In the genomic region with DNA sequence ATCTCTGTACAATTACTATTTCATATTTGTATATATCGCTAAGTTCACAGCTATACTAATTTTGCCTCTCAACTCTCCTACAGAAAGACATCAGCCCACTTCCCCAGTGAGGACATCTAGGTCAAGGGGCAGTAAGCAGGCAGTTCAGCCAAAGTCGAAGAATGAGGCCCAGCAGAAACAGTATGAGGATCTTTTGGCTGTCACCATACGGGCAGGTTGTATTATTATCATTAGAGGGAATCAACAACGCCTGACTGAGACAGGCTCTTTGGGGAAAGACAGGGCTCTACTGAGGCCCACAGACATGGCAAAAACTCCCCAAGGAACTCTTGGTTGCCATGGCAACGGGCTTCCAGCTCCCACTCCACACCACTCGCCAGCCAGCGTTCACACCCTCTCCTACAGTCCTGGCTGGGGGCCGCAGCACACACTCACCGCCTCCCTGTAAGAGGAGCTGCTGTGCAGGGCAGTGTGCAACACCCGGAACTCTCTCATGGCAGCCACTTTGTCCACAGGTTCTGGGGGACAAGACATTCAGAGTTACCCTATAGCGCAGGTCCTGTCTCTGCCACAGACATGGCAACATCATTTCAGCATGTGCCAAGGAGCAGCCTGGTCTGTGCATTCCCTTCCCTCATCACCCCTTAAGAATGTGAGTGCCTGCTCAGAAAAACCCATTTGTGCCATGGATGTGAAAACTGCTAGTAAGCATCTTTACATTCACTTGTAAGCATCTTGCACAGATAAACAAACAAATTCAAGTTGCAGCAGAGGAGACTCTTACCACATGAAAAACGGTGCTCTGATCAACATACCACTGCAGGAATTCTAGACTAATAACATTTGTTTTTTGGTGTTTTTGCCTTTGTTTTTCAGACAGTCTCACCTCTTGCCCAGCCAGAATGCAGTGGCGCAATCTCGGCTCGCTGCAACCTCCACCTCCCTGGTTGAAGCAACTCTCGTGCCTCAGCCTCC, we compare ENCODE assay signal across 25 cellular contexts. TPM values are rescaled to one million over a fixed set of nuclear protein-coding genes. Genes with fewer than 3 reads are reported as not detected.
DNase-seq lines count a peak whose midpoint lies in the region; ATAC-seq, FAIRE-seq and TF ChIP-seq lines count a peak whose summit lies in the region.
"Had no signal": no experiment of that assay in that cellular context is flagged by ENCODE, and none has a peak within 500 bp of the region (broad histone marks: within the 10 kb centered on the region; RNA-seq: fewer than 3 reads in every experiment).

No MANE protein-coding gene starts in this region.

- peaks cover 69% of the 10 kb centered on the region for H3K36me3 Mint-ChIP-seq in nephron (ENCODE audit: low read depth)

- H3K23ac ChIP-seq in H1 (ENCODE audit: insufficient read length) = no peak overlapping the region

- H3K4ac ChIP-seq in H1 (replicated peaks; ENCODE audit: insufficient read length, low read depth, low read length) = no peak overlapping the region

- H3K14ac ChIP-seq in H1 (ENCODE audit: insufficient read length) = no peak overlapping the region

- peaks cover 0 to 2% of the 10 kb centered on the region in 2 experiments for H4K20me1 ChIP-seq in H1 (replicated peaks in 1 of 2; ENCODE audit: control insufficient read depth in 1 of 2, insufficient read depth in 2 of 2, low read length in 2 of 2)

- H3K27ac ChIP-seq in H1 (ENCODE audit: low read depth, low read length) = no peak overlapping the region
- H3K27ac ChIP-seq in esophagus squamous epithelium = no peak overlapping the region
- H3K27ac ChIP-seq: breast epithelium, colonic mucosa, prostate gland, SJSA1 had no signal

- no peak overlapping the region for H4K8ac ChIP-seq in H1 (ENCODE audit: extremely low read depth, insufficient read depth, low read length)

- H3K4me1 Mint-ChIP-seq in nephron = peaks cover 23% of the 10 kb centered on the region

- no peak overlapping the region for H4K5ac ChIP-seq in H1 (ENCODE audit: insufficient read length, low read depth, low read length)

- no peak overlapping the region for H3K4me3 ChIP-seq in H1 (ENCODE audit: extremely low read depth in 1 of 4, insufficient read depth in 2 of 4, low read depth in 3 of 4, low read length in 4 of 4)
- no peak overlapping the region for H3K4me3 ChIP-seq in esophagus squamous epithelium
- H3K4me3 ChIP-seq: breast epithelium, colonic mucosa, prostate gland, SJSA1 had no signal

- no peak overlapping the region for H2BK12ac ChIP-seq in H1 (ENCODE audit: low read depth, low read length)

- H2BK20ac ChIP-seq in H1 (ENCODE audit: low read length) = no peak overlapping the region

- TF ChIP-seq POLR2A in H1 (IDR thresholded peaks at IDR 0.05; ENCODE audit: control extremely low read depth in 1 of 2, low read depth in 2 of 2, low read length in 2 of 2) (no peak), esophagus squamous epithelium (IDR thresholded peaks at IDR 0.05) (no peak)

- peak overlapping the region; percentile 2 to 67 (median 58) for H3K27ac Mint-ChIP-seq in nephron
- H3K27ac Mint-ChIP-seq: activated CD4-positive, alpha-beta memory T cell treated with anti-CD3 and anti-CD28 coated beads, Interleukin-2, amount 10 ng/mL, durations not matched to agents 7 days and 5 days; H9; T-cell; type B pancreatic cell had no signal

- H3K79me2 ChIP-seq in H1 (ENCODE audit: control insufficient read depth in 1 of 2, insufficient read depth in 2 of 2, low read length in 2 of 2) = no peaks in the 10 kb centered on the region

- H3K36me3 ChIP-seq in H1 (ENCODE audit: control insufficient read depth in 2 of 4, insufficient read depth in 4 of 4, low read length in 3 of 4) (peaks cover 9 to 39% (median 20%) of the 10 kb centered on the region in 4 experiments), esophagus squamous epithelium (peaks cover 18 to 99% (median 45%) of the 10 kb centered on the region in 3 donors)

- peak; percentile 30 for ATAC-seq in left cardiac atrium
- ATAC-seq: T-cell had no signal

- H3K9ac ChIP-seq in H1 (replicated peaks in 1 of 4; ENCODE audit: extremely low read depth in 1 of 4, low read depth in 3 of 4, low read length in 3 of 4) = no peak overlapping the region

- no peak overlapping the region for H4K91ac ChIP-seq in H1 (replicated peaks; ENCODE audit: insufficient read length, low read length)

- POLR2A ChIA-PET in H1 (lab: Charles Lee; ENCODE audit: partially characterized antibody) = interaction anchor here (0.6 to 0.9 kb wide), 3 partner anchors 47 to 139 kb away, joined by 3 read pairs; no protein-coding TSS in a partner anchor

- H3K18ac ChIP-seq in H1 (ENCODE audit: extremely low read depth, low read length) = no peak overlapping the region

- no peak overlapping the region for H3K56ac ChIP-seq in H1 (replicated peaks; ENCODE audit: insufficient read length, low read depth, low read length)

- H2AFZ ChIP-seq in H1 (ENCODE audit: low read length) = no peak overlapping the region

- FAIRE-seq in H1 (lab: Jason Lieb, UNC) (no peak), HTR-8/SVneo (lab: Jason Lieb, UNC) (no peak)

- H3K4me2 ChIP-seq in H1 (ENCODE audit: insufficient read depth in 1 of 2, low read depth in 2 of 2, low read length in 2 of 2) = no peak overlapping the region

- no peak for TF ChIP-seq EP300 in H1 (IDR thresholded peaks at IDR 0.05; ENCODE audit: borderline replicate concordance in 1 of 2, low read depth in 2 of 2, low read length in 2 of 2)

- H3K9me3 ChIP-seq in H1 (ENCODE audit: insufficient read depth in 2 of 2, low read depth in 1 of 2, low read length in 1 of 2) = no peaks in the 10 kb centered on the region
- H3K9me3 ChIP-seq in esophagus squamous epithelium = no peaks in the 10 kb centered on the region
- H3K9me3 ChIP-seq: breast epithelium, colonic mucosa, prostate gland, SJSA1 had no signal

- H3K27me3 ChIP-seq in H1 (replicated peaks in 1 of 4; ENCODE audit: control insufficient read depth in 3 of 4, extremely low read depth in 1 of 4, insufficient read depth in 3 of 4, low read length in 3 of 4) (no peaks in the 10 kb centered on the region), esophagus squamous epithelium (no peaks in the 10 kb centered on the region)
- H3K27me3 ChIP-seq: breast epithelium, colonic mucosa, SJSA1 had no signal

- TF ChIP-seq CTCF in H1 (IDR thresholded peaks at IDR 0.05; ENCODE audit: control extremely low read depth in 1 of 3, insufficient read depth in 1 of 3, low read depth in 1 of 3, low read length in 3 of 3) (no peak), nephron (IDR thresholded peaks at IDR 0.05; ENCODE audit: unreplicated experiment in 3 of 3) (no peak), esophagus squamous epithelium (IDR thresholded peaks at IDR 0.05) (no peak)

- no peaks in the 10 kb centered on the region for H3K23me2 ChIP-seq in H1 (ENCODE audit: low read depth, low read length)

- H3K4me1 ChIP-seq in H1 (replicated peaks in 1 of 4; ENCODE audit: control insufficient read depth in 3 of 4, insufficient read depth in 4 of 4, low read length in 3 of 4) (no peaks in the 10 kb centered on the region; a peak in 1 of 7 replicates), esophagus squamous epithelium (no peaks in the 10 kb centered on the region)
- H3K4me1 ChIP-seq: breast epithelium, colonic mucosa, prostate gland, SJSA1 had no signal

- no peaks in the 10 kb centered on the region for H3K27me3 Mint-ChIP-seq in nephron (ENCODE audit: low read depth)
- H3K27me3 Mint-ChIP-seq: activated CD4-positive, alpha-beta memory T cell treated with anti-CD3 and anti-CD28 coated beads, Interleukin-2, amount 10 ng/mL, durations not matched to agents 7 days and 5 days; CD8-positive, alpha-beta memory T cell; T-cell; type B pancreatic cell had no signal

- in situ Hi-C loops in KBM-7 (cut with MboI; ENCODE audit: low pct_unique_long_range_greater_than_20kb, low sequenced_read_pairs) = no loop called here

- intact Hi-C loops in left cardiac atrium (cut with DNase I) (no loop called here), cardiac septum (cut with DNase I) (no loop called here), esophagus squamous epithelium (cut with DNase I) (no loop called here)

- H2BK120ac ChIP-seq in H1 (replicated peaks; ENCODE audit: low read depth, low read length) = no peak overlapping the region

- TF ChIP-seq RAD21 in H1 (IDR thresholded peaks at IDR 0.05 in 1 of 2, conservative IDR thresholded peaks at IDR 0.05 in 1 of 2; ENCODE audit: low read depth in 2 of 2, low read length in 2 of 2) = no peak

- H2BK5ac ChIP-seq in H1 (ENCODE audit: low read depth, low read length) = no peak overlapping the region; the same call in 1 of the 2 replicates

- 0 out of 2 replicates have a peak overlapping the region, but pooled peaks have one; percentile 23 for H2BK15ac ChIP-seq in H1 (ENCODE audit: low read length)

- H3K9me3 Mint-ChIP-seq in nephron = no peaks in the 10 kb centered on the region
- H3K9me3 Mint-ChIP-seq: activated CD4-positive, alpha-beta memory T cell treated with anti-CD3 and anti-CD28 coated beads, Interleukin-2, amount 10 ng/mL, durations not matched to agents 7 days and 5 days; CD8-positive, alpha-beta memory T cell; H9; T-cell; type B pancreatic cell had no signal

- H3K79me1 ChIP-seq in H1 (ENCODE audit: low read depth, low read length) = no peaks in the 10 kb centered on the region; the same call in 1 of the 2 replicates

- 90% methylated on average over 15 of the region's 16 CpGs; no CpG with 5 or more reads in 1 of the 2 experiments for WGBS in H1 (ENCODE audit: extremely low coverage in 1 of 2, insufficient coverage in 1 of 2, insufficient read length in 1 of 2, insufficient replicate concordance in 2 of 2, low coverage in 1 of 2, low lambda C conversion rate in 2 of 2, missing lambda C conversion rate in 1 of 2), 2 experiments
- 88% methylated on average over 15 to 16 of the region's 16 CpGs for WGBS in esophagus squamous epithelium, 2 donors

- H2AK5ac ChIP-seq in H1 (ENCODE audit: low read depth, low read length) = no peak overlapping the region

- CTCF ChIA-PET in H1 (lab: Charles Lee; ENCODE audit: partially characterized antibody) = interaction anchor here (1.0 to 41.3 kb wide), 5 partner anchors 10 to 115 kb away, joined by 3 to 1311 read pairs (median 18); a partner anchor contains a TSS

- no peak overlapping the region for H3K4me3 Mint-ChIP-seq in nephron
- H3K4me3 Mint-ChIP-seq: activated CD4-positive, alpha-beta memory T cell treated with anti-CD3 and anti-CD28 coated beads, Interleukin-2, amount 10 ng/mL, durations not matched to agents 7 days and 5 days; CD8-positive, alpha-beta memory T cell; H9; T-cell; type B pancreatic cell had no signal

- no peak for DNase-seq in left cardiac atrium
- no peak for DNase-seq in cardiac septum (ENCODE audit: low spot score)
- no peak for DNase-seq in H1 (ENCODE audit: low read depth in 1 of 2, low spot score in 2 of 2)
- DNase-seq in HTR-8/SVneo (ENCODE audit: insufficient read length, low spot score) = no peak
- no peak for DNase-seq in esophagus squamous epithelium (lab: John Stamatoyannopoulos, UW)
- no peak for DNase-seq in KBM-7
- DNase-seq in GM19240 (ENCODE audit: insufficient read length, low spot score) = no peak
- DNase-seq: activated CD4-positive, alpha-beta memory T cell treated with anti-CD3 and anti-CD28 coated beads, Interleukin-2, amount 10 ng/mL, durations not matched to agents 7 days and 5 days; activated CD4-positive, CD25-positive, alpha-beta regulatory T cell; activated gamma-delta T cell; CD8-positive, alpha-beta memory T cell; colonic mucosa; GDM1; H9; KG1; MM.1S; NCI-H1417 treated with DMSO at 0.1 percent for 48 hours; NCI-H2171; NCI-H526; T-cell had no signal

RNA-seq across cellular contexts. Expression of a gene that starts 8.8 kb away (rescaled TPM):
- 10 to 100 TPM; 39.0 to 43.5 TPM for total RNA-seq in left cardiac atrium
- total RNA-seq in cardiac septum = 48.3 TPM
- 71.5 and 76.7 TPM in 2 replicates for total RNA-seq in H1 (2021; fragmentation: NEBNext Ultra II Directional; extraction: Animal tissue kit (Norgen Biotek cat#: 25700))
- polyA plus RNA-seq in H1 (2011; rRNA removed) = 183 and 186 TPM in 2 replicates
- 101 TPM for polyA plus RNA-seq in H1 (2011; cell fraction: cytosol; rRNA removed)
- 85.9 TPM for polyA plus RNA-seq in H1 (2011; cell fraction: nucleus; rRNA removed)
- 56.4 to 78.9 TPM (median 73.2 TPM) in 4 replicates for polyA plus RNA-seq in H1 (2012, experiment 1 of 2)
- 143 TPM for polyA plus RNA-seq in H1 (2012, experiment 2 of 2)
- 41.2 TPM for polyA plus RNA-seq in H1 (2013, experiment 1 of 2)
- polyA plus RNA-seq in H1 (2013, experiment 2 of 2) = 42.3 TPM
- polyA minus RNA-seq in H1 (2011; rRNA and poly(A)+ RNA removed) = 83.6 and 88.4 TPM in 2 replicates
- polyA minus RNA-seq in H1 (2011; cell fraction: cytosol; rRNA and poly(A)+ RNA removed) = 31.5 TPM
- 27.7 TPM for polyA minus RNA-seq in H1 (2011; cell fraction: nucleus; rRNA and poly(A)+ RNA removed)
- total RNA-seq in esophagus squamous epithelium = 10 to 100 TPM; 31.2 to 44.0 (median 35.2) TPM

RNA-seq across cellular contexts. Expression of a gene that starts 18.4 kb away (rescaled TPM):
- total RNA-seq in left cardiac atrium = 1 to 10 TPM; 1.8 to 1.9 TPM
- 1.5 TPM for total RNA-seq in cardiac septum
- total RNA-seq in H1 (2021; fragmentation: NEBNext Ultra II Directional; extraction: Animal tissue kit (Norgen Biotek cat#: 25700)) = 14.6 and 15.0 TPM in 2 replicates
- 10.7 and 13.4 TPM in 2 replicates for polyA plus RNA-seq in H1 (2011; rRNA removed)
- 10.9 TPM for polyA plus RNA-seq in H1 (2011; cell fraction: cytosol; rRNA removed)
- polyA plus RNA-seq in H1 (2011; cell fraction: nucleus; rRNA removed) = 19.2 TPM
- polyA plus RNA-seq in H1 (2012, experiment 1 of 2) = 10.5 to 14.0 TPM (median 12.0 TPM) in 4 replicates
- polyA plus RNA-seq in H1 (2012, experiment 2 of 2) = 11.5 TPM
- 16.7 TPM for polyA plus RNA-seq in H1 (2013, experiment 1 of 2)
- 16.7 TPM for polyA plus RNA-seq in H1 (2013, experiment 2 of 2)
- 10.7 and 12.5 TPM in 2 replicates for polyA minus RNA-seq in H1 (2011; rRNA and poly(A)+ RNA removed)
- polyA minus RNA-seq in H1 (2011; cell fraction: cytosol; rRNA and poly(A)+ RNA removed) = 4.6 TPM
- polyA minus RNA-seq in H1 (2011; cell fraction: nucleus; rRNA and poly(A)+ RNA removed) = 9.5 TPM
- 1 to 10 TPM; 1.2 to 7.5 (median 2.9) TPM for total RNA-seq in esophagus squamous epithelium
